23 cellular contexts compared by ENCODE assay signal in genomic region chr5:150931368-150931965, GRCh38. TPM values are rescaled to one million over a fixed set of nuclear protein-coding genes. Genes with fewer than 3 reads are reported as not detected.
A peak's percentile ranks its signal among the peaks of the same experiment; 100 is the strongest.
DNase-seq lines count a peak whose midpoint lies in the region; ATAC-seq, FAIRE-seq and TF ChIP-seq lines count a peak whose summit lies in the region.
"Had no signal": no experiment of that assay in that cellular context is flagged by ENCODE, and none has a peak within 500 bp of the region (broad histone marks: within the 10 kb centered on the region; RNA-seq: fewer than 3 reads in every experiment).

No MANE protein-coding gene starts in this region.

- H3K36me3 ChIP-seq in HCT116 (ENCODE audit: control insufficient read depth in 1 of 2, insufficient read depth in 2 of 2, low read length in 2 of 2): no peaks in the 10 kb centered on the region
- H3K36me3 ChIP-seq in astrocyte (ENCODE audit: insufficient read depth, low read length): peaks cover 4% of the 10 kb centered on the region
- H3K36me3 ChIP-seq in colonic mucosa: no peaks in the 10 kb centered on the region
- peaks cover 0 to 9% (median 0%) of the 10 kb centered on the region in 4 donors for H3K36me3 ChIP-seq in upper lobe of left lung
- H3K36me3 ChIP-seq: BLaER1 had no signal

- TF ChIP-seq CTCF in HCT116 (IDR thresholded peaks at IDR 0.05 in 2 of 3, conservative IDR thresholded peaks at IDR 0.05 in 1 of 3; ENCODE audit: borderline replicate concordance in 1 of 3, insufficient read depth in 1 of 3, low read depth in 2 of 3, low read length in 2 of 3): no peak
- TF ChIP-seq CTCF in astrocyte (IDR thresholded peaks at IDR 0.05; ENCODE audit: insufficient read depth, low read depth, low read length): no peak
- TF ChIP-seq CTCF in fibroblast of mammary gland (conservative IDR thresholded peaks at IDR 0.05; ENCODE audit: control insufficient read depth, insufficient read depth, low read depth, low read length): no peak
- no peak for TF ChIP-seq CTCF in colonic mucosa (IDR thresholded peaks at IDR 0.05)
- no peak for TF ChIP-seq CTCF in upper lobe of left lung (IDR thresholded peaks at IDR 0.05)

- no peak overlapping the region for H3K4me3 ChIP-seq in HCT116 (replicated peaks in 1 of 2; ENCODE audit: low read depth in 1 of 2, low read length in 2 of 2)
- no peak overlapping the region for H3K4me3 ChIP-seq in astrocyte (ENCODE audit: insufficient read depth, low read depth, low read length)
- H3K4me3 ChIP-seq in fibroblast of mammary gland (ENCODE audit: control insufficient read depth, low read depth, low read length): no peak overlapping the region
- no peak overlapping the region for H3K4me3 ChIP-seq in colonic mucosa
- H3K4me3 ChIP-seq in upper lobe of left lung: no peak overlapping the region
- H3K4me3 ChIP-seq: BLaER1, GM23338, SK-N-MC had no signal

- H3K79me2 ChIP-seq in HCT116 (ENCODE audit: insufficient read depth, low read length) (no peaks in the 10 kb centered on the region), astrocyte (ENCODE audit: insufficient read depth, low read length) (no peaks in the 10 kb centered on the region)

- no TSS peak for BruUV-seq in HCT116 (replicated peaks; lab: Mats Ljungman, UMichigan)

- intact Hi-C loops in HCT116 (cut with micrococcal nuclease): no loop called here
- intact Hi-C loops in colonic mucosa (cut with DNase I): no loop called here

- H3K4me2 ChIP-seq in HCT116 (ENCODE audit: low read length): no peak overlapping the region
- H3K4me2 ChIP-seq in astrocyte (ENCODE audit: low read length): no peak overlapping the region
- H3K4me2 ChIP-seq: BLaER1, GM23338 had no signal

- H3K36me3 Mint-ChIP-seq in astrocyte (ENCODE audit: low read depth, unreplicated experiment): peaks cover 3% of the 10 kb centered on the region

- peak; percentile 59 for FAIRE-seq in astrocyte (lab: Jason Lieb, UNC)
- FAIRE-seq: GM12892 had no signal

- H2AFZ ChIP-seq in HCT116 (ENCODE audit: low read depth, low read length, poor library complexity, severe bottlenecking) (no peak overlapping the region), astrocyte (ENCODE audit: low read depth, low read length) (no peak overlapping the region)
- H2AFZ ChIP-seq: GM23338 had no signal

- TF ChIP-seq POLR2A in HCT116 (IDR thresholded peaks at IDR 0.05; ENCODE audit: borderline replicate concordance, extremely low read depth, insufficient read depth, insufficient read length) (no peak), upper lobe of left lung (IDR thresholded peaks at IDR 0.05) (no peak)

- ATAC-seq in HCT116: no peak
- no peak for ATAC-seq in upper lobe of left lung (ENCODE audit: low FRiP score in 2 of 2)
- ATAC-seq: GM23338 had no signal

- no peak overlapping the region for H3K27ac Mint-ChIP-seq in astrocyte (ENCODE audit: unreplicated experiment)
- H3K27ac Mint-ChIP-seq: CD4-positive, alpha-beta T cell; GM23338 had no signal

- H3K27me3 ChIP-seq in HCT116 (ENCODE audit: insufficient read depth, low read length) (no peaks in the 10 kb centered on the region), astrocyte (ENCODE audit: insufficient read depth, low read length) (no peaks in the 10 kb centered on the region), colonic mucosa (no peaks in the 10 kb centered on the region), upper lobe of left lung (no peaks in the 10 kb centered on the region)
- H3K27me3 ChIP-seq: BLaER1 had no signal

- H3K4me1 ChIP-seq in HCT116 (ENCODE audit: control insufficient read depth in 1 of 2, insufficient read depth in 2 of 2, low read length in 2 of 2) (no peaks in the 10 kb centered on the region), astrocyte (ENCODE audit: insufficient read depth, low read length) (no peaks in the 10 kb centered on the region), colonic mucosa (no peaks in the 10 kb centered on the region), upper lobe of left lung (no peaks in the 10 kb centered on the region)
- H3K4me1 ChIP-seq: BLaER1 had no signal

- no peaks in the 10 kb centered on the region for H3K9me2 ChIP-seq in HCT116 (ENCODE audit: insufficient read depth)

- no peak overlapping the region for H3K27ac ChIP-seq in HCT116 (ENCODE audit: low read depth, low read length)
- no peak overlapping the region for H3K27ac ChIP-seq in astrocyte (ENCODE audit: low read depth, low read length)
- no peak overlapping the region for H3K27ac ChIP-seq in colonic mucosa
- H3K27ac ChIP-seq in upper lobe of left lung: no peak overlapping the region
- H3K27ac ChIP-seq: BLaER1, RWPE1, SK-N-MC had no signal

- no peak for TF ChIP-seq EP300 in upper lobe of left lung (IDR thresholded peaks at IDR 0.05)

- POLR2A ChIA-PET in HCT116 (lab: Charles Lee): no interaction called here

- H3K27me3 Mint-ChIP-seq in astrocyte (ENCODE audit: low read depth, unreplicated experiment): no peaks in the 10 kb centered on the region
- H3K27me3 Mint-ChIP-seq: CD4-positive, alpha-beta T cell had no signal

- no peak for TF ChIP-seq RAD21 in HCT116 (IDR thresholded peaks at IDR 0.05; ENCODE audit: low read depth)

- H3K9me3 ChIP-seq in HCT116 (ENCODE audit: control insufficient read depth in 1 of 2, insufficient read depth in 1 of 2, low read depth in 1 of 2, low read length in 2 of 2) (peaks cover 38 to 44% of the 10 kb centered on the region in 2 experiments; a peak in 3 of 4 replicates), astrocyte (ENCODE audit: insufficient read depth, low read depth, low read length) (peaks cover 47% of the 10 kb centered on the region), colonic mucosa (peaks cover 18% of the 10 kb centered on the region), upper lobe of left lung (peaks cover 75 to 95% (median 91%) of the 10 kb centered on the region in 4 donors)

- CTCF ChIA-PET in HCT116 (lab: Charles Lee): no interaction called here

- H3K9me3 Mint-ChIP-seq in astrocyte (ENCODE audit: unreplicated experiment): peaks cover 45% of the 10 kb centered on the region

- no peaks in the 10 kb centered on the region for H4K20me1 ChIP-seq in HCT116 (ENCODE audit: insufficient read depth)
- no peaks in the 10 kb centered on the region for H4K20me1 ChIP-seq in astrocyte (ENCODE audit: insufficient read depth, low read length)
- H4K20me1 ChIP-seq: BLaER1 had no signal

- H3K4me3 Mint-ChIP-seq in astrocyte (ENCODE audit: unreplicated experiment): no peak overlapping the region
- H3K4me3 Mint-ChIP-seq: CD4-positive, alpha-beta T cell; GM23338 had no signal

- RAD21 ChIA-PET in HCT116 (lab: Charles Lee; ENCODE audit: low non-redundant PET in 1 of 2, low total read pairs in 2 of 2, uncharacterized antibody in 2 of 2, unreplicated experiment in 2 of 2): no interaction called here

- H3K9ac ChIP-seq in HCT116 (ENCODE audit: low read length) (no peak overlapping the region), astrocyte (ENCODE audit: low read length) (no peak overlapping the region), colonic mucosa (ENCODE audit: low read depth in 2 of 2, low read length in 2 of 2) (no peak overlapping the region)
- H3K9ac ChIP-seq: BLaER1 had no signal

- H3K4me1 Mint-ChIP-seq in astrocyte (ENCODE audit: low read depth, unreplicated experiment): no peaks in the 10 kb centered on the region
- H3K4me1 Mint-ChIP-seq: GM23338 had no signal

- no peak for DNase-seq in HCT116 (ENCODE audit: low read depth, low spot score)
- peak; percentile 6 for DNase-seq in astrocyte (ENCODE audit: low read depth)
- peak; percentile 5 for DNase-seq in fibroblast of mammary gland (ENCODE audit: low read depth)
- DNase-seq in colonic mucosa: no peak
- DNase-seq in anterior cingulate cortex (lab: John Stamatoyannopoulos, UW): no peak
- DNase-seq in upper lobe of left lung: no peak
- DNase-seq in midbrain (lab: John Stamatoyannopoulos, UW): no peak
- DNase-seq: ACHN; CD4-positive, alpha-beta T cell; COR-L47; DND-41; NCI-H1105; NCI-H146; NCI-H2029; NCI-H226; NCI-H510A treated with DMSO at 0.1 percent for 48 hours; NCI-H748 treated with DMSO at 0.1 percent for 48 hours; SHP77 treated with DMSO at 0.1 percent for 48 hours had no signal

TF ChIP-seq in HCT116, 20 proteins besides CTCF, POLR2A, EP300 and RAD21:
- TF ChIP-seq ZNF274 (IDR thresholded peaks at IDR 0.05; ENCODE audit: low read depth, low read length) (peak; percentile 95), CEBPB (IDR thresholded peaks at IDR 0.05; ENCODE audit: low read depth) (no peak)

RNA-seq across cellular contexts. Expression of gene ZNF300, which starts 26.7 kb away (rescaled TPM):
- total RNA-seq in HCT116 (2021; ENCODE audit: unreplicated experiment) (0.05 TPM), astrocyte (7.7 and 9.2 TPM in 2 replicates), colonic mucosa (1 to 10 TPM; 2.7 to 3.0 TPM), upper lobe of left lung (1 to 10 TPM in 4 of 6 donors, under 1 TPM in 2; 0.55 to 4.2 (median 1.6) TPM)
- polyA plus RNA-seq in HCT116 (2012): 0.02 TPM in 1 of 2 replicates, not detected in the other

Comparison
In these comparisons a context has a peak if more than half of its experiments do, and no peak if none do; other contexts are left out.
1. DNase-seq: peak in astrocyte (single experiment) and fibroblast of mammary gland (single experiment); none in HCT116 (single experiment), colonic mucosa (single experiment), anterior cingulate cortex (0 of 58), upper lobe of left lung (0 of 2) and midbrain (single experiment).